ENCODE assay signal across 11 cellular contexts in genomic region chr4:40173470-40173875, GRCh38. TPM values are rescaled to one million over a fixed set of nuclear protein-coding genes. Genes with fewer than 3 reads are reported as not detected.
DNase-seq lines count a peak whose midpoint lies in the region; ATAC-seq and TF ChIP-seq lines count a peak whose summit lies in the region.
"Had no signal": no experiment of that assay in that cellular context is flagged by ENCODE, and none has a peak within 500 bp of the region (broad histone marks: within the 10 kb centered on the region; RNA-seq: fewer than 3 reads in every experiment).

No MANE protein-coding gene starts in this region.

- H3K27me3 ChIP-seq in BLaER1 treated with 17β-estradiol and CSF1 and Interleukin-3, amounts not matched to agents 10 nM and 100 nM = no peaks in the 10 kb centered on the region
- H3K27me3 ChIP-seq in foreskin keratinocyte = no peaks in the 10 kb centered on the region
- H3K27me3 ChIP-seq: BLaER1 had no signal

- H3K9me3 ChIP-seq in BLaER1 treated with 17β-estradiol and CSF1 and Interleukin-3, amounts not matched to agents 10 nM and 100 nM (replicated peaks in 1 of 11) = peaks cover 0 to 12% (median 7%) of the 10 kb centered on the region in 11 experiments; a peak in 16 of 22 replicates

- H3K27ac ChIP-seq in BLaER1 treated with 17β-estradiol and CSF1 and Interleukin-3, amounts not matched to agents 10 nM and 100 nM = 0 out of 22 replicates have a peak overlapping the region, but pooled peaks of 1 of the 11 experiments have one; percentile 14
- no peak overlapping the region for H3K27ac ChIP-seq in foreskin keratinocyte
- H3K27ac ChIP-seq: BLaER1, transverse colon had no signal

- H3K36me3 Mint-ChIP-seq in T-helper 2 cell treated with Interferon-gamma antibody and Interleukin-4, amounts not matched to agents 5 μg/mL and 100 μg/mL, for 36 hours (ENCODE audit: low read depth) = peaks cover 3% of the 10 kb centered on the region

- H3K27me3 Mint-ChIP-seq in T-helper 2 cell treated with Interferon-gamma antibody and Interleukin-4, amounts not matched to agents 5 μg/mL and 100 μg/mL, for 36 hours (ENCODE audit: low read depth) = no peaks in the 10 kb centered on the region

- H3K4me3 Mint-ChIP-seq in T-helper 2 cell treated with Interferon-gamma antibody and Interleukin-4, amounts not matched to agents 5 μg/mL and 100 μg/mL, for 36 hours = peak overlapping the region; percentile 48

- H3K9me3 Mint-ChIP-seq in T-helper 2 cell treated with Interferon-gamma antibody and Interleukin-4, amounts not matched to agents 5 μg/mL and 100 μg/mL, for 36 hours = no peaks in the 10 kb centered on the region

- DNase-seq in T-helper 2 cell treated with Interferon-gamma antibody and Interleukin-4, amounts not matched to agents 5 μg/mL and 100 μg/mL, for 36 hours (ENCODE audit: low spot score) = no peak
- no peak for DNase-seq in foreskin keratinocyte
- DNase-seq in NCI-H2029 treated with DMSO at 0.1 percent for 48 hours (lab: John Stamatoyannopoulos, UW) = no peak
- no peak for DNase-seq in stimulated activated CD4-positive, alpha-beta T cell treated with anti-CD3 and anti-CD28 coated beads, Interleukin-2, amount 100 ng/mL, for 48 hours
- no peak for DNase-seq in COLO668 (lab: John Stamatoyannopoulos, UW; ENCODE audit: unreplicated experiment)
- DNase-seq: transverse colon had no signal

- H3K4me1 Mint-ChIP-seq in T-helper 2 cell treated with Interferon-gamma antibody and Interleukin-4, amounts not matched to agents 5 μg/mL and 100 μg/mL, for 36 hours (ENCODE audit: low read depth) = peaks cover 25% of the 10 kb centered on the region

- no peak overlapping the region for H3K4me3 ChIP-seq in BLaER1 treated with 17β-estradiol and CSF1 and Interleukin-3, amounts not matched to agents 10 nM and 100 nM
- H3K4me3 ChIP-seq: BLaER1, transverse colon had no signal

- peaks cover 0 to 25% (median 10%) of the 10 kb centered on the region in 10 experiments; a peak in 13 of 20 replicates for H3K4me1 ChIP-seq in BLaER1 treated with 17β-estradiol and CSF1 and Interleukin-3, amounts not matched to agents 10 nM and 100 nM
- H3K4me1 ChIP-seq in foreskin keratinocyte = no peaks in the 10 kb centered on the region
- H3K4me1 ChIP-seq: transverse colon had no signal

- peak overlapping the region; percentile 70 for H3K27ac Mint-ChIP-seq in T-helper 2 cell treated with Interferon-gamma antibody and Interleukin-4, amounts not matched to agents 5 μg/mL and 100 μg/mL, for 36 hours

- peak overlapping the region in 7 of 11 experiments; percentile 0 to 46 (median 17); a peak in 4 of 22 replicates for H3K4me2 ChIP-seq in BLaER1 treated with 17β-estradiol and CSF1 and Interleukin-3, amounts not matched to agents 10 nM and 100 nM
- H3K4me2 ChIP-seq: BLaER1 had no signal

- no peaks in the 10 kb centered on the region for H4K20me1 ChIP-seq in BLaER1 treated with 17β-estradiol and CSF1 and Interleukin-3, amounts not matched to agents 10 nM and 100 nM
- H4K20me1 ChIP-seq: BLaER1 had no signal

- TF ChIP-seq CTCF in foreskin keratinocyte (conservative IDR thresholded peaks at IDR 0.05) = no peak

- peak; percentile 70 for ATAC-seq in GM19043 (IDR thresholded peaks at IDR 0.05; ENCODE audit: low read depth, unreplicated experiment)
- peak; percentile 61 for ATAC-seq in HG03025 (IDR thresholded peaks at IDR 0.05; ENCODE audit: low FRiP score, unreplicated experiment)
- ATAC-seq in foreskin keratinocyte = no peak
- ATAC-seq: left lobe of liver had no signal

- H3K9ac ChIP-seq in BLaER1 treated with 17β-estradiol and CSF1 and Interleukin-3, amounts not matched to agents 10 nM and 100 nM = no peak overlapping the region
- H3K9ac ChIP-seq: BLaER1 had no signal

- peaks cover 0 to 7% (median 4%) of the 10 kb centered on the region in 11 experiments; a peak in 5 of 22 replicates for H3K36me3 ChIP-seq in BLaER1 treated with 17β-estradiol and CSF1 and Interleukin-3, amounts not matched to agents 10 nM and 100 nM
- H3K36me3 ChIP-seq: BLaER1, transverse colon had no signal

RNA-seq across cellular contexts. Expression of gene RHOH, which starts 23.4 kb away (rescaled TPM):
- not detected in 2 replicates for total RNA-seq in foreskin keratinocyte
- polyA plus RNA-seq in foreskin keratinocyte = not detected in 2 replicates
